Comparison of ENCODE assay signal across 8 cellular contexts in the genomic region with DNA sequence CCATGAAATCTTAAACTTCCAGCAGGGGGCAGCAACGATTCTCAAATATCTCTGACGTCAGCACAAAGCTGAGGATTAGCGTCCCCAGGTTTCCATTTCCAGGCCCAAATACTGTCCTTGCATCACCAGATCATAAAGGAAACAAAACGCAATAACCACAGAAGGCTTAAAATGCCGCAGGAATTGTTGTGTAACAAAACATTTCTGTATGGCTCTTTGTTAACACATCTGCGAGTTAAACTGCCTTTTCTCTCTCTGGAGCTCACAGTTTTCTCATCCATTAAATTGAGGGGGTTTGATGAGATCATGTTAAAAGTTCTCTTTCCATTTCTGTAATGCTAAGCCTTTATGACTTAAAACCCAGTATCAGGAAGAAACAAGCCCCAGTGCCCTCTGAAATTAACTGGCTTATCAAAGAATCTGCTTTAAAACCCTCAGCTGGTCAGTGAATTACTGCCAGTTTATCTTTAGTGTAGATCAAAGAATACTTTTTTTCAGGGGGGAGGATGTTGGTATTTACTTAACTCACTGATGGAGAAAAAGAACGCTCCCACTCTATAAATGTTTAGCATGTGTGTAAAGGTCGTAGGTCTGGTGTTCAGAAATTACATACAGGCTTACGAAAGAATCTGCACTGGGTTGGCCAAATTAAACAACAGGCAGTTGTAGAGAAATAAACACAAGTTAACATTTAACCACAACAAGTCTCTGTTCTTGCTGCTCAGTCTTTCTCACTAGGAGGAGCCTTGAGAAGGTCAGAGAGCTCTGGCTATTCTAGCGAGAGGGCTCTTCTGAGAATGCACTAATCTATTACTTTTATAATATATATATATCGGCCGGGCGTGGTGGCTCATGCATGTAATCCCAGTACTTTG. TPM values are rescaled to one million over a fixed set of nuclear protein-coding genes. Genes with fewer than 3 reads are reported as not detected.
DNase-seq lines count a peak whose midpoint lies in the region; TF ChIP-seq lines count a peak whose summit lies in the region.

No MANE protein-coding gene starts in this region.

- peak overlapping the region; percentile 99 for H3K27ac ChIP-seq in ACC112 (ENCODE audit: low read depth, low read length)
- H3K27ac ChIP-seq in ascending aorta, result peak overlapping the region; percentile 45 to 68
- H3K27ac ChIP-seq in hepatocyte, result peak overlapping the region; percentile 93
- peak overlapping the region; percentile 77 to 82 (median 80) for H3K27ac ChIP-seq in sigmoid colon

- H3K79me2 ChIP-seq in ACC112 (ENCODE audit: control insufficient read depth, insufficient read depth, low read length, unreplicated experiment) (no peaks in the 10 kb centered on the region), hepatocyte (no peaks in the 10 kb centered on the region)

- H3K4me3 Mint-ChIP-seq in T-helper 2 cell treated with Interferon-gamma antibody and Interleukin-4, amounts not matched to agents 5 μg/mL and 100 μg/mL, for 36 hours, result peak overlapping the region; percentile 19

- intact Hi-C loops in ascending aorta (cut with DNase I) (loop anchor here (1.0 to 10.0 kb wide), 5 partner anchors 28 to 358 kb away; partner anchors contain the start of genes CYB5B and NOB1), sigmoid colon (cut with DNase I) (loop anchor here (2.0 to 10.0 kb wide), 3 partner anchors 170 to 358 kb away; partner anchors contain the start of gene NOB1)

- H3K36me3 Mint-ChIP-seq in T-helper 2 cell treated with Interferon-gamma antibody and Interleukin-4, amounts not matched to agents 5 μg/mL and 100 μg/mL, for 36 hours (ENCODE audit: low read depth), result no peaks in the 10 kb centered on the region

- H4K20me1 ChIP-seq in hepatocyte (ENCODE audit: insufficient read depth, poor library complexity, severe bottlenecking), result no peaks in the 10 kb centered on the region

- H3K4me2 ChIP-seq in hepatocyte, result peak overlapping the region; percentile 64

- peak in 1 of 4 donors; percentile 6 for TF ChIP-seq EP300 in sigmoid colon (IDR thresholded peaks at IDR 0.05)

- 18% methylated on average over 13 of the region's 13 CpGs for WGBS in hepatocyte (ENCODE audit: low lambda C conversion rate, missing lambda C conversion rate)
- WGBS in sigmoid colon, 2 donors, result 4 to 31% methylated on average over 13 of the region's 13 CpGs

- H3K9me3 ChIP-seq in ascending aorta, result no peaks in the 10 kb centered on the region
- H3K9me3 ChIP-seq in hepatocyte (ENCODE audit: low read depth), result no peaks in the 10 kb centered on the region
- H3K9me3 ChIP-seq in sigmoid colon, result no peaks in the 10 kb centered on the region

- peak; percentile 65 to 79 (median 71) for TF ChIP-seq CTCF in ascending aorta (IDR thresholded peaks at IDR 0.05)
- TF ChIP-seq CTCF in hepatocyte (IDR thresholded peaks at IDR 0.05; ENCODE audit: poor library complexity), result peak; percentile 74
- peak; percentile 16 to 67 (median 66) for TF ChIP-seq CTCF in sigmoid colon (IDR thresholded peaks at IDR 0.05)

- peak overlapping the region; percentile 96 for H2AFZ ChIP-seq in ACC112 (ENCODE audit: low read length, unreplicated experiment)
- peak overlapping the region; percentile 51 for H2AFZ ChIP-seq in hepatocyte

- H3K36me3 ChIP-seq in ACC112 (ENCODE audit: insufficient read depth, low read length) (no peaks in the 10 kb centered on the region), ascending aorta (no peaks in the 10 kb centered on the region), hepatocyte (replicated peaks; ENCODE audit: insufficient read depth, low read depth) (no peaks in the 10 kb centered on the region), sigmoid colon (no peaks in the 10 kb centered on the region)

- peak; percentile 25 for TF ChIP-seq POLR2A in GM19099 (IDR thresholded peaks at IDR 0.05; ENCODE audit: extremely low read depth, insufficient read length, low read depth)
- no peak for TF ChIP-seq POLR2A in sigmoid colon (IDR thresholded peaks at IDR 0.05)

- no peaks in the 10 kb centered on the region for H3K9me2 ChIP-seq in hepatocyte (replicated peaks; ENCODE audit: insufficient read depth)

- H3K27me3 ChIP-seq in ACC112 (ENCODE audit: insufficient read depth, low read length) (no peaks in the 10 kb centered on the region), ascending aorta (no peaks in the 10 kb centered on the region), hepatocyte (no peaks in the 10 kb centered on the region), sigmoid colon (no peaks in the 10 kb centered on the region)

- peak overlapping the region; percentile 27 for H3K27ac Mint-ChIP-seq in T-helper 2 cell treated with Interferon-gamma antibody and Interleukin-4, amounts not matched to agents 5 μg/mL and 100 μg/mL, for 36 hours

- peak overlapping the region; percentile 68 for H3K4me3 ChIP-seq in ACC112 (ENCODE audit: low read depth, low read length)
- H3K4me3 ChIP-seq in ascending aorta, result peak overlapping the region in 1 of 2 donors; percentile 31
- no peak overlapping the region for H3K4me3 ChIP-seq in hepatocyte
- H3K4me3 ChIP-seq in sigmoid colon, result no peak overlapping the region

- peaks cover 12% of the 10 kb centered on the region for H3K4me1 Mint-ChIP-seq in T-helper 2 cell treated with Interferon-gamma antibody and Interleukin-4, amounts not matched to agents 5 μg/mL and 100 μg/mL, for 36 hours (ENCODE audit: low read depth)

- DNase-seq in NCI-H146 (lab: John Stamatoyannopoulos, UW), result peak; percentile 73
- peak; percentile 61 for DNase-seq in T-helper 2 cell treated with Interferon-gamma antibody and Interleukin-4, amounts not matched to agents 5 μg/mL and 100 μg/mL, for 36 hours (ENCODE audit: low spot score)
- peak in 1 of 2 donors; percentile 91 for DNase-seq in ascending aorta (ENCODE audit: low spot score in 2 of 2)
- DNase-seq in hepatocyte (ENCODE audit: low spot score), result peak; percentile 95
- DNase-seq in sigmoid colon, result peak; percentile 89
- DNase-seq in OCI-M2 (lab: John Stamatoyannopoulos, UW; ENCODE audit: unreplicated experiment), result no peak

- no peaks in the 10 kb centered on the region for H3K9me3 Mint-ChIP-seq in T-helper 2 cell treated with Interferon-gamma antibody and Interleukin-4, amounts not matched to agents 5 μg/mL and 100 μg/mL, for 36 hours

- peaks cover 35% of the 10 kb centered on the region for H3K4me1 ChIP-seq in ACC112 (ENCODE audit: control insufficient read depth, insufficient read depth, low read length, unreplicated experiment)
- H3K4me1 ChIP-seq in ascending aorta, result peaks cover 0 to 10% of the 10 kb centered on the region in 2 donors
- H3K4me1 ChIP-seq in hepatocyte (ENCODE audit: insufficient read depth), result peaks cover 15% of the 10 kb centered on the region
- peaks cover 0 to 18% (median 12%) of the 10 kb centered on the region in 4 donors for H3K4me1 ChIP-seq in sigmoid colon

- H3K27me3 Mint-ChIP-seq in T-helper 2 cell treated with Interferon-gamma antibody and Interleukin-4, amounts not matched to agents 5 μg/mL and 100 μg/mL, for 36 hours (ENCODE audit: low read depth), result peaks cover 4% of the 10 kb centered on the region

RNA-seq across cellular contexts. Expression of gene TERF2, which starts 10.6 kb away (rescaled TPM):
- total RNA-seq in ascending aorta (22.6 TPM), hepatocyte (12.4 and 15.1 TPM in 2 replicates), sigmoid colon (10 to 100 TPM; 15.3 to 30.8 (median 21.6) TPM)
- polyA plus RNA-seq in hepatocyte (18.6 and 20.0 TPM in 2 replicates), sigmoid colon (10 to 100 TPM in 2 of 3 donors, 1 to 10 TPM in 1; 7.8 to 22.2 (median 17.1) TPM)

RNA-seq across cellular contexts. Expression of gene CYB5B, which starts 28.0 kb away (rescaled TPM):
- total RNA-seq in ascending aorta, result 19.2 TPM
- total RNA-seq in hepatocyte, result 60.5 and 70.8 TPM in 2 replicates
- 116 and 136 TPM in 2 replicates for polyA plus RNA-seq in hepatocyte
- 10 to 100 TPM; 24.4 to 43.8 (median 34.7) TPM for total RNA-seq in sigmoid colon
- polyA plus RNA-seq in sigmoid colon, result 100 to 1,000 TPM; 129 to 196 (median 138) TPM

RNA-seq across cellular contexts. Expression of gene TMED6, which starts 44.8 kb away (rescaled TPM):
- total RNA-seq in ascending aorta, result not detected
- 1.9 and 4.6 TPM in 2 replicates for total RNA-seq in hepatocyte
- polyA plus RNA-seq in hepatocyte, result 3.1 and 4.3 TPM in 2 replicates
- not detected for total RNA-seq in sigmoid colon
- polyA plus RNA-seq in sigmoid colon, result 1 to 10 TPM in 2 of 3 donors, not detected in 1; 4.2 to 4.6 TPM

RNA-seq across cellular contexts. Expression of gene NIP7, which starts 56.9 kb away (rescaled TPM):
- total RNA-seq in ascending aorta, result 5.2 TPM
- 19.5 and 20.9 TPM in 2 replicates for total RNA-seq in hepatocyte
- polyA plus RNA-seq in hepatocyte, result 20.9 and 23.5 TPM in 2 replicates
- total RNA-seq in sigmoid colon, result 10 to 100 TPM in 2 of 4 donors, 1 to 10 TPM in 2; 6.9 to 11.4 (median 9.1) TPM
- 10 to 100 TPM; 16.5 to 23.8 (median 18.6) TPM for polyA plus RNA-seq in sigmoid colon

RNA-seq across cellular contexts. Expression of gene COG8, which starts 57.1 kb away (rescaled TPM):
- total RNA-seq in ascending aorta (24.7 TPM), hepatocyte (41.5 and 47.2 TPM in 2 replicates), sigmoid colon (10 to 100 TPM; 32.2 to 57.6 (median 42.5) TPM)
- polyA plus RNA-seq in hepatocyte (30.2 and 34.6 TPM in 2 replicates), sigmoid colon (10 to 100 TPM in 2 of 3 donors, 1 to 10 TPM in 1; 9.6 to 26.2 (median 14.8) TPM)
